16 cellular contexts compared by ENCODE assay signal in genomic region chrX:104488811-104489210, GRCh38.
"Had no signal": no experiment of that assay in that cellular context is flagged by ENCODE, and none has a peak within 500 bp of the region (broad histone marks: within the 10 kb centered on the region; RNA-seq: fewer than 3 reads in every experiment).

No MANE protein-coding gene starts in this region.

- H3K4me3 Mint-ChIP-seq: immature natural killer cell; naive thymus-derived CD4-positive, alpha-beta T cell; nephron progenitor cell; stimulated activated effector memory CD8-positive, alpha-beta T cell treated with anti-CD3 and anti-CD28 coated beads, Interleukin-12 subunit alpha, Interleukin-12 subunit beta, amount 100 ng/mL, for 72 hours; stimulated activated naive CD8-positive, alpha-beta T cell treated with anti-CD3 and anti-CD28 coated beads, Interleukin-15, Interleukin-2, amounts not matched to agents 100 ng/mL and 50 ng/mL, for 24 hours had no signal

- H3K27me3 ChIP-seq: colonic mucosa, sigmoid colon, testis, transverse colon had no signal

- H3K36me3 Mint-ChIP-seq: immature natural killer cell; naive thymus-derived CD4-positive, alpha-beta T cell; stimulated activated effector memory CD8-positive, alpha-beta T cell treated with anti-CD3 and anti-CD28 coated beads, Interleukin-12 subunit alpha, Interleukin-12 subunit beta, amount 100 ng/mL, for 72 hours had no signal

- H3K27ac ChIP-seq: colonic mucosa, parathyroid adenoma, psoas muscle, sigmoid colon, testis, transverse colon had no signal

- H3K4me1 ChIP-seq: colonic mucosa, parathyroid adenoma, psoas muscle, sigmoid colon, testis, transverse colon had no signal

- DNase-seq: colonic mucosa; dermis blood vessel endothelial cell; immature natural killer cell; naive thymus-derived CD4-positive, alpha-beta T cell; nephron progenitor cell; psoas muscle; sigmoid colon; small intestine; stimulated activated CD4-positive, alpha-beta T cell treated with anti-CD3 and anti-CD28 coated beads, Interleukin-4, amount 100 ng/mL, for 1 hour; stimulated activated CD8-positive, alpha-beta memory T cell treated with anti-CD3 and anti-CD28 coated beads, Interleukin-4, amount 100 ng/mL, for 48 hours; testis; transverse colon had no signal

- H3K9me3 ChIP-seq: colonic mucosa, psoas muscle, sigmoid colon, testis, transverse colon had no signal

- H3K79me2 ChIP-seq: parathyroid adenoma had no signal

- ATAC-seq: esophagus mucosa; naive thymus-derived CD4-positive, alpha-beta T cell; psoas muscle; stimulated activated effector memory CD8-positive, alpha-beta T cell treated with anti-CD3 and anti-CD28 coated beads, Interleukin-12 subunit alpha, Interleukin-12 subunit beta, amount 100 ng/mL, for 72 hours had no signal

- H3K36me3 ChIP-seq: colonic mucosa, sigmoid colon, transverse colon had no signal

- H3K4me3 ChIP-seq: colonic mucosa, psoas muscle, sigmoid colon, testis, transverse colon had no signal

- FAIRE-seq: small intestine had no signal

- H3K27me3 Mint-ChIP-seq: stimulated activated naive CD8-positive, alpha-beta T cell treated with anti-CD3 and anti-CD28 coated beads, Interleukin-15, Interleukin-2, amounts not matched to agents 100 ng/mL and 50 ng/mL, for 24 hours had no signal

- H3K9ac ChIP-seq: parathyroid adenoma had no signal

- H2AFZ ChIP-seq: parathyroid adenoma had no signal

- H3K9me3 Mint-ChIP-seq: immature natural killer cell; stimulated activated naive CD8-positive, alpha-beta T cell treated with anti-CD3 and anti-CD28 coated beads, Interleukin-15, Interleukin-2, amounts not matched to agents 100 ng/mL and 50 ng/mL, for 24 hours had no signal

- H3K27ac Mint-ChIP-seq: immature natural killer cell; naive thymus-derived CD4-positive, alpha-beta T cell; nephron progenitor cell; stimulated activated effector memory CD8-positive, alpha-beta T cell treated with anti-CD3 and anti-CD28 coated beads, Interleukin-12 subunit alpha, Interleukin-12 subunit beta, amount 100 ng/mL, for 72 hours; stimulated activated naive CD8-positive, alpha-beta T cell treated with anti-CD3 and anti-CD28 coated beads, Interleukin-15, Interleukin-2, amounts not matched to agents 100 ng/mL and 50 ng/mL, for 24 hours had no signal

- H3K4me1 Mint-ChIP-seq: immature natural killer cell; nephron progenitor cell; stimulated activated effector memory CD8-positive, alpha-beta T cell treated with anti-CD3 and anti-CD28 coated beads, Interleukin-12 subunit alpha, Interleukin-12 subunit beta, amount 100 ng/mL, for 72 hours had no signal
